Comparison of ENCODE assay signal across 26 cellular contexts in genomic region chr1:17412093-17412870, GRCh38. TPM values are rescaled to one million over a fixed set of nuclear protein-coding genes. Genes with fewer than 3 reads are reported as not detected.
A peak's percentile ranks its signal among the peaks of the same experiment; 100 is the strongest.
DNase-seq lines count a peak whose midpoint lies in the region; ATAC-seq and TF ChIP-seq lines count a peak whose summit lies in the region.
"Had no signal": no experiment of that assay in that cellular context is flagged by ENCODE, and none has a peak within 500 bp of the region (broad histone marks: within the 10 kb centered on the region; RNA-seq: fewer than 3 reads in every experiment).

No MANE protein-coding gene starts in this region.

- TF ChIP-seq CTCF in HEK293 (tag by site-specific recombination; IDR thresholded peaks at IDR 0.05) (no peak), RWPE1 (conservative IDR thresholded peaks at IDR 0.05; ENCODE audit: low read depth) (no peak), prostate gland (IDR thresholded peaks at IDR 0.05) (no peak), nephron progenitor cell (IDR thresholded peaks at IDR 0.05) (no peak)

- WGBS in prostate gland, result 49% methylated on average over 16 of the region's 16 CpGs

- no peaks in the 10 kb centered on the region for H3K4me1 Mint-ChIP-seq in nephron progenitor cell
- H3K4me1 Mint-ChIP-seq: activated CD4-positive, alpha-beta T cell treated with anti-CD3 and anti-CD28 coated beads for 36 hours; brain; neural crest cell had no signal

- no peaks in the 10 kb centered on the region for H3K9me3 Mint-ChIP-seq in nephron progenitor cell
- H3K9me3 Mint-ChIP-seq: brain; CD4-positive, alpha-beta memory T cell; neural crest cell had no signal

- H3K27ac Mint-ChIP-seq in nephron progenitor cell, result no peak overlapping the region
- H3K27ac Mint-ChIP-seq: activated CD4-positive, alpha-beta T cell treated with anti-CD3 and anti-CD28 coated beads for 36 hours; CD4-positive, alpha-beta memory T cell had no signal

- intact Hi-C loops in prostate gland (cut with DNase I), result loop anchor here (10.0 kb wide), 1 partner anchor 73 kb away; no protein-coding TSS in a partner anchor
- intact Hi-C loops in left colon (cut with DNase I, micrococcal nuclease), result no loop called here

- H3K27me3 Mint-ChIP-seq in nephron progenitor cell (ENCODE audit: low read depth, poor library complexity), result no peaks in the 10 kb centered on the region
- H3K27me3 Mint-ChIP-seq: activated CD4-positive, alpha-beta T cell treated with anti-CD3 and anti-CD28 coated beads for 36 hours; CD4-positive, alpha-beta memory T cell had no signal

- no peaks in the 10 kb centered on the region for H3K27me3 ChIP-seq in prostate gland (replicated peaks; ENCODE audit: insufficient read depth)
- H3K27me3 ChIP-seq: colonic mucosa, MG63 had no signal

- H3K4me1 ChIP-seq in HEK293 (ENCODE audit: control insufficient read depth, insufficient read depth, low read length) (no peaks in the 10 kb centered on the region), prostate gland (replicated peaks) (peaks cover 5% of the 10 kb centered on the region)
- H3K4me1 ChIP-seq: colonic mucosa had no signal

- H3K36me3 Mint-ChIP-seq in nephron progenitor cell (ENCODE audit: low read depth), result peaks cover 96% of the 10 kb centered on the region

- ATAC-seq in esophagus mucosa (peak; percentile 73), left colon (no peak), HG03378 (IDR thresholded peaks at IDR 0.05; ENCODE audit: unreplicated experiment) (no peak)
- ATAC-seq: activated CD4-positive, alpha-beta T cell treated with anti-CD3 and anti-CD28 coated beads for 36 hours had no signal

- H3K4me3 ChIP-seq in HEK293 (ENCODE audit: low read depth, low read length) (no peak overlapping the region), prostate gland (no peak overlapping the region)
- H3K4me3 ChIP-seq: colonic mucosa, MG63, skin epidermis, thoracic aorta had no signal

- no peak overlapping the region for H3K4me3 Mint-ChIP-seq in nephron progenitor cell
- H3K4me3 Mint-ChIP-seq: activated CD4-positive, alpha-beta T cell treated with anti-CD3 and anti-CD28 coated beads for 36 hours; brain; CD4-positive, alpha-beta memory T cell; neural crest cell had no signal

- CTCF ChIA-PET in HEK293 (lab: Yijun Ruan, JAX) (no interaction called here), RWPE1 (lab: Yijun Ruan, JAX) (interaction anchor here (0.5 to 0.6 kb wide), 2 partner anchors 169 to 337 kb away, joined by 3 to 4 read pairs; no protein-coding TSS in a partner anchor)

- no peak overlapping the region for H3K27ac ChIP-seq in HEK293 (ENCODE audit: extremely low read depth, low read depth, low read length)
- H3K27ac ChIP-seq in RWPE1, result peak overlapping the region; percentile 33
- H3K27ac ChIP-seq in prostate gland, result no peak overlapping the region
- H3K27ac ChIP-seq: colonic mucosa, thoracic aorta had no signal

- H3K36me3 ChIP-seq in HEK293 (ENCODE audit: control insufficient read depth in 2 of 2, insufficient read depth in 1 of 2, low read length in 2 of 2) (peaks cover 53 to 100% of the 10 kb centered on the region in 2 experiments), prostate gland (peaks cover 4 to 17% of the 10 kb centered on the region in 2 donors)
- H3K36me3 ChIP-seq: colonic mucosa had no signal

- POLR2A ChIA-PET in HEK293 (lab: Yijun Ruan, JAX) (no interaction called here), RWPE1 (lab: Yijun Ruan, JAX; ENCODE audit: low non-redundant PET) (no interaction called here)

- no peak for TF ChIP-seq POLR2A in prostate gland (IDR thresholded peaks at IDR 0.05)

- DNase-seq in RWPE1 (ENCODE audit: low spot score) (no peak), prostate gland (ENCODE audit: low spot score) (peak; percentile 42), nephron progenitor cell (no peak), left colon (no peak), activated T-cell treated with anti-CD3 and anti-CD28 coated beads for 4 hours (no peak)
- DNase-seq: activated CD4-positive, alpha-beta T cell treated with anti-CD3 and anti-CD28 coated beads for 36 hours; CD4-positive, alpha-beta memory T cell; colonic mucosa; GF-D8; HCEC 1CT; kidney glomerular epithelial cell; MG63; NCI-H1417; NCI-H2107; NCI-H524 treated with DMSO at 0.1 percent for 48 hours; stimulated activated CD4-positive, alpha-beta T cell treated with anti-CD3 and anti-CD28 coated beads, Interleukin-2, amount 100 ng/mL, for 48 hours; stimulated activated naive CD4-positive, alpha-beta T cell treated with Interleukin-2 at 50 U/mL for 16 hours had no signal

- H3K9me3 ChIP-seq in HEK293 (ENCODE audit: control insufficient read depth, insufficient read depth, low read depth, low read length), result no peaks in the 10 kb centered on the region
- H3K9me3 ChIP-seq in prostate gland, result no peaks in the 10 kb centered on the region
- H3K9me3 ChIP-seq: colonic mucosa, MG63, thoracic aorta had no signal

TF ChIP-seq in HEK293, 187 proteins besides CTCF, POLR2A, EP300 and RAD21:
- peak; percentile 18; the same call in 1 of the 2 replicates for TF ChIP-seq ZIC2 (tag by site-specific recombination; IDR thresholded peaks at IDR 0.05)
- TF ChIP-seq ZFHX2 (tag by site-specific recombination; conservative IDR thresholded peaks at IDR 0.05), result peak; percentile 34; the same call in 1 of the 2 replicates
- no peak for TF ChIP-seq ZNF677 (tag by site-specific recombination; IDR thresholded peaks at IDR 0.05)
- peak; percentile 94 for TF ChIP-seq SCRT2 (tag by site-specific recombination; IDR thresholded peaks at IDR 0.05)
- peak; percentile 31; the same call in 1 of the 2 replicates for TF ChIP-seq GLIS1 (tag by site-specific recombination; IDR thresholded peaks at IDR 0.05)
- TF ChIP-seq ZNF791 (tag by site-specific recombination; IDR thresholded peaks at IDR 0.05), result no peak
- TF ChIP-seq SCRT1 (tag by site-specific recombination; IDR thresholded peaks at IDR 0.05; ENCODE audit: borderline replicate concordance), result peak; percentile 90

RNA-seq across cellular contexts. Expression of gene RCC2, which starts 27.2 kb away (rescaled TPM):
- 73.5 TPM for total RNA-seq in esophagus mucosa
- total RNA-seq in prostate gland, result 10 to 100 TPM; 42.6 to 65.4 TPM
- total RNA-seq in left colon, result 10 to 100 TPM; 48.8 to 64.1 TPM

RNA-seq across cellular contexts. Expression of gene PADI6, which starts 40.3 kb away (rescaled TPM):
- total RNA-seq in esophagus mucosa (not detected), prostate gland (not detected), left colon (not detected)
- total RNA-seq: activated CD4-positive, alpha-beta T cell treated with anti-CD3 and anti-CD28 coated beads for 36 hours; CD4-positive, alpha-beta memory T cell; colonic mucosa; fibroblast of lung; neural crest cell; posterior vena cava; thoracic aorta had no signal
